ENCODE assay signal across 1 cellular context in genomic region chr12:26032719-26033241, GRCh38.
TF ChIP-seq lines count a peak whose summit lies in the region.

No MANE protein-coding gene starts in this region.

TF ChIP-seq in WTC11, 78 proteins besides CTCF, POLR2A, EP300 and RAD21 (continued from another document):
- no peak for TF ChIP-seq ZNF532 (CRISPR knock-in tag; IDR thresholded peaks at IDR 0.05; ENCODE audit: borderline replicate concordance)
- TF ChIP-seq ZBTB21 (CRISPR knock-in tag; IDR thresholded peaks at IDR 0.05; ENCODE audit: borderline replicate concordance) = no peak
- no peak for TF ChIP-seq HMGA2 (CRISPR knock-in tag; IDR thresholded peaks at IDR 0.05)
- TF ChIP-seq CREM (CRISPR knock-in tag; IDR thresholded peaks at IDR 0.05) = no peak
- no peak for TF ChIP-seq PRRX2 (CRISPR knock-in tag; IDR thresholded peaks at IDR 0.05)
- TF ChIP-seq TEAD1 (CRISPR knock-in tag; IDR thresholded peaks at IDR 0.05) = no peak
- TF ChIP-seq ZNF232 (CRISPR knock-in tag; IDR thresholded peaks at IDR 0.05) = no peak
- TF ChIP-seq E2F5 (CRISPR knock-in tag; IDR thresholded peaks at IDR 0.05) = no peak
- TF ChIP-seq STAT6 (CRISPR knock-in tag; conservative IDR thresholded peaks at IDR 0.05; ENCODE audit: low read depth) = no peak
TF ChIP-seq in WTC11: peak in this region for 0.
